In the genomic region with DNA sequence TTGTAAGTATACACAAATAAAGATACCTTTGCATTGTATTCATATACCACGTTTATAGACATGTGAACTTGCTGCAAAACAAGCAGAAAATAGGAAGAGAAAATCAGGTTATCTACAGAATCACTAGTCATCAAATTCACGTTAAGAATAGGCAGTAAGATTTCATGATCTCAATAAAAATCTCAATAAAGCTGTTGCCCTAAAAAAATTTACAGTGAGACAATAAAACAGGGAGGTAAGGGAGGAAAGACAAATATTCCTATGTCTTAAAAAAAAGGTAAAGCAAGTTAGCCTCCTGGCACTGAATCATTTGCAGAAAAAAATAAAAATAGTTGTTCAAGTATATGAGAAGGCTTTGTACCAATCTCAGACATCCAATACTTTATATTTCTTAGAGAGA, we compare ENCODE assay signal across 1 cellular context.
TF ChIP-seq lines count a peak whose summit lies in the region.

No MANE protein-coding gene starts in this region.

TF ChIP-seq in K562, 482 proteins besides CTCF, POLR2A, EP300 and RAD21 (continued from another document):
- TF ChIP-seq, protein P1, sequence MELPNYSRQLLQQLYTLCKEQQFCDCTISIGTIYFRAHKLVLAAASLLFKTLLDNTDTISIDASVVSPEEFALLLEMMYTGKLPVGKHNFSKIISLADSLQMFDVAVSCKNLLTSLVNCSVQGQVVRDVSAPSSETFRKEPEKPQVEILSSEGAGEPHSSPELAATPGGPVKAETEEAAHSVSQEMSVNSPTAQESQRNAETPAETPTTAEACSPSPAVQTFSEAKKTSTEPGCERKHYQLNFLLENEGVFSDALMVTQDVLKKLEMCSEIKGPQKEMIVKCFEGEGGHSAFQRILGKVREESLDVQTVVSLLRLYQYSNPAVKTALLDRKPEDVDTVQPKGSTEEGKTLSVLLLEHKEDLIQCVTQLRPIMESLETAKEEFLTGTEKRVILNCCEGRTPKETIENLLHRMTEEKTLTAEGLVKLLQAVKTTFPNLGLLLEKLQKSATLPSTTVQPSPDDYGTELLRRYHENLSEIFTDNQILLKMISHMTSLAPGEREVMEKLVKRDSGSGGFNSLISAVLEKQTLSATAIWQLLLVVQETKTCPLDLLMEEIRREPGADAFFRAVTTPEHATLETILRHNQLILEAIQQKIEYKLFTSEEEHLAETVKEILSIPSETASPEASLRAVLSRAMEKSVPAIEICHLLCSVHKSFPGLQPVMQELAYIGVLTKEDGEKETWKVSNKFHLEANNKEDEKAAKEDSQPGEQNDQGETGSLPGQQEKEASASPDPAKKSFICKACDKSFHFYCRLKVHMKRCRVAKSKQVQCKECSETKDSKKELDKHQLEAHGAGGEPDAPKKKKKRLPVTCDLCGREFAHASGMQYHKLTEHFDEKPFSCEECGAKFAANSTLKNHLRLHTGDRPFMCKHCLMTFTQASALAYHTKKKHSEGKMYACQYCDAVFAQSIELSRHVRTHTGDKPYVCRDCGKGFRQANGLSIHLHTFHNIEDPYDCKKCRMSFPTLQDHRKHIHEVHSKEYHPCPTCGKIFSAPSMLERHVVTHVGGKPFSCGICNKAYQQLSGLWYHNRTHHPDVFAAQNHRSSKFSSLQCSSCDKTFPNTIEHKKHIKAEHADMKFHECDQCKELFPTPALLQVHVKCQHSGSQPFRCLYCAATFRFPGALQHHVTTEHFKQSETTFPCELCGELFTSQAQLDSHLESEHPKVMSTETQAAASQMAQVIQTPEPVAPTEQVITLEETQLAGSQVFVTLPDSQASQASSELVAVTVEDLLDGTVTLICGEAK (IDR thresholded peaks at IDR 0.05), result peak; percentile 50; the same call in 1 of the 2 replicates
- TF ChIP-seq, protein P1 (CRISPR knock-in tag; IDR thresholded peaks at IDR 0.05), result no peak
- TF ChIP-seq ZBTB26 (CRISPR knock-in tag; IDR thresholded peaks at IDR 0.05) (no peak), ZNF316 (IDR thresholded peaks at IDR 0.05) (peak; percentile 39; the same call in 1 of the 2 replicates), ZNF354B (CRISPR knock-in tag; IDR thresholded peaks at IDR 0.05) (no peak), FOXK2 (conservative IDR thresholded peaks at IDR 0.05 in 1 of 2, IDR thresholded peaks at IDR 0.05 in 1 of 2; ENCODE audit: low read depth in 2 of 2) (no peak)
